In genomic region chr2:64643838-64644219, GRCh38 we compare ENCODE assay signal across 8 cellular contexts. TPM values are rescaled to one million over a fixed set of nuclear protein-coding genes. Genes with fewer than 3 reads are reported as not detected.
DNase-seq lines count a peak whose midpoint lies in the region; ATAC-seq and TF ChIP-seq lines count a peak whose summit lies in the region.

No MANE protein-coding gene starts in this region.

- 0 out of 2 replicates have a peak, but pooled peaks cover 3% of the 10 kb centered on the region for H3F3A ChIP-seq in GM23338 (replicated peaks; ENCODE audit: low read depth)

- peak overlapping the region; percentile 61 for H3K4me3 ChIP-seq in GM23338
- H3K4me3 ChIP-seq in SJSA1 = no peak overlapping the region
- H3K4me3 ChIP-seq in foreskin fibroblast (ENCODE audit: low read depth in 1 of 2, low read length in 2 of 2) = peak overlapping the region; percentile 43 to 65

- TF ChIP-seq CTCF in GM23338 (conservative IDR thresholded peaks at IDR 0.05; ENCODE audit: low read depth in 2 of 2) (no peak), foreskin fibroblast (IDR thresholded peaks at IDR 0.05; ENCODE audit: low read depth, low read length) (no peak)

- H3K4me2 ChIP-seq in GM23338 = peak overlapping the region; percentile 82

- H3K4me3 Mint-ChIP-seq in GM23338 = peak overlapping the region; percentile 82
- H3K4me3 Mint-ChIP-seq in stimulated activated effector memory CD8-positive, alpha-beta T cell treated with anti-CD3 and anti-CD28 coated beads, Interleukin-12 subunit alpha, Interleukin-12 subunit beta, amount 100 ng/mL, for 72 hours = peak overlapping the region; percentile 82

- H3K27me3 ChIP-seq in GM23338 (ENCODE audit: insufficient read depth) (peaks cover 14% of the 10 kb centered on the region; the same call in 1 of the 2 replicates), SJSA1 (replicated peaks) (no peaks in the 10 kb centered on the region)

- DNase-seq in GM23338 (ENCODE audit: low spot score) = no peak
- DNase-seq in SJSA1 (ENCODE audit: low read depth in 1 of 2, low spot score in 2 of 2) = no peak
- DNase-seq in foreskin fibroblast = no peak
- no peak for DNase-seq in stimulated activated effector memory CD8-positive, alpha-beta T cell treated with anti-CD3 and anti-CD28 coated beads, Interleukin-12 subunit alpha, Interleukin-12 subunit beta, amount 100 ng/mL, for 72 hours (ENCODE audit: low spot score in 2 of 2)
- DNase-seq in NCI-H2227 (lab: John Stamatoyannopoulos, UW; ENCODE audit: unreplicated experiment) = no peak
- no peak for DNase-seq in NCI-H2171 (lab: John Stamatoyannopoulos, UW)

- peaks cover 6% of the 10 kb centered on the region; the same call in 1 of the 2 replicates for H4K20me1 ChIP-seq in GM23338 (replicated peaks; ENCODE audit: insufficient read depth)

- no peaks in the 10 kb centered on the region for H3K9me2 ChIP-seq in GM23338 (ENCODE audit: insufficient read depth)

- peaks cover 67% of the 10 kb centered on the region for H3K4me1 Mint-ChIP-seq in GM23338
- peaks cover 34% of the 10 kb centered on the region for H3K4me1 Mint-ChIP-seq in stimulated activated effector memory CD8-positive, alpha-beta T cell treated with anti-CD3 and anti-CD28 coated beads, Interleukin-12 subunit alpha, Interleukin-12 subunit beta, amount 100 ng/mL, for 72 hours

- H3K27ac Mint-ChIP-seq in GM23338 = peak overlapping the region; percentile 99
- H3K27ac Mint-ChIP-seq in stimulated activated effector memory CD8-positive, alpha-beta T cell treated with anti-CD3 and anti-CD28 coated beads, Interleukin-12 subunit alpha, Interleukin-12 subunit beta, amount 100 ng/mL, for 72 hours = peak overlapping the region; percentile 88

- H3K27ac ChIP-seq in GM23338 (ENCODE audit: low read depth) (0 out of 2 replicates have a peak overlapping the region, but pooled peaks have one; percentile 30), SJSA1 (peak overlapping the region; percentile 85)

- H3K9me3 ChIP-seq in SJSA1 (replicated peaks) = no peaks in the 10 kb centered on the region

- peaks cover 16% of the 10 kb centered on the region for H3K27me3 Mint-ChIP-seq in GM23338 (ENCODE audit: insufficient read depth, low read depth, poor library complexity)

- no peak for ATAC-seq in GM23338
- peak; percentile 22 for ATAC-seq in stimulated activated effector memory CD8-positive, alpha-beta T cell treated with anti-CD3 and anti-CD28 coated beads, Interleukin-12 subunit alpha, Interleukin-12 subunit beta, amount 100 ng/mL, for 72 hours
- no peak for ATAC-seq in GM18909 (IDR thresholded peaks at IDR 0.05; ENCODE audit: poor library complexity, unreplicated experiment)
- no peak for ATAC-seq in GM19328 (IDR thresholded peaks at IDR 0.05; ENCODE audit: unreplicated experiment)

- H3K36me3 ChIP-seq in GM23338 (ENCODE audit: insufficient read depth) (no peaks in the 10 kb centered on the region), SJSA1 (no peaks in the 10 kb centered on the region; the same call in 1 of the 2 replicates)

- H3K4me1 ChIP-seq in GM23338 (ENCODE audit: insufficient read depth) (peaks cover 55% of the 10 kb centered on the region), SJSA1 (replicated peaks) (peaks cover 48% of the 10 kb centered on the region)

- no peak overlapping the region for H2AFZ ChIP-seq in GM23338

- no peaks in the 10 kb centered on the region; the same call in 2 of the 3 replicates for H3K9me3 Mint-ChIP-seq in GM23338
- H3K9me3 Mint-ChIP-seq in stimulated activated effector memory CD8-positive, alpha-beta T cell treated with anti-CD3 and anti-CD28 coated beads, Interleukin-12 subunit alpha, Interleukin-12 subunit beta, amount 100 ng/mL, for 72 hours = no peaks in the 10 kb centered on the region

- no peaks in the 10 kb centered on the region for H3K36me3 Mint-ChIP-seq in GM23338 (ENCODE audit: low read depth)
- no peaks in the 10 kb centered on the region for H3K36me3 Mint-ChIP-seq in stimulated activated effector memory CD8-positive, alpha-beta T cell treated with anti-CD3 and anti-CD28 coated beads, Interleukin-12 subunit alpha, Interleukin-12 subunit beta, amount 100 ng/mL, for 72 hours

- H3K79me2 ChIP-seq in GM23338 (replicated peaks; ENCODE audit: insufficient read depth) = peaks cover 53% of the 10 kb centered on the region

TF ChIP-seq in GM23338, 12 proteins besides CTCF, POLR2A, EP300 and RAD21 (continues in another document):
- TF ChIP-seq STAT1 (IDR thresholded peaks at IDR 0.05; ENCODE audit: unreplicated experiment) (no peak), EZH2phosphoT487 (IDR thresholded peaks at IDR 0.05; ENCODE audit: unreplicated experiment) (no peak), CREB1 (CRISPR knock-in tag; IDR thresholded peaks at IDR 0.05; ENCODE audit: low read depth) (no peak), NANOG (IDR thresholded peaks at IDR 0.05; ENCODE audit: borderline replicate concordance) (no peak), ZNF114 (CRISPR knock-in tag; IDR thresholded peaks at IDR 0.05) (no peak), ZNF331 (CRISPR knock-in tag; IDR thresholded peaks at IDR 0.05; ENCODE audit: low read depth) (no peak), ETS1 (IDR thresholded peaks at IDR 0.05) (no peak), ZNF462 (CRISPR knock-in tag; IDR thresholded peaks at IDR 0.05) (no peak), EZH2 (IDR thresholded peaks at IDR 0.05; ENCODE audit: low read depth, unreplicated experiment) (no peak), POLR2AphosphoS5 (IDR thresholded peaks at IDR 0.05; ENCODE audit: low read depth) (no peak), JUNB (IDR thresholded peaks at IDR 0.05; ENCODE audit: unreplicated experiment) (no peak)

RNA-seq across cellular contexts. Expression of gene SERTAD2, which starts 9.9 kb away (rescaled TPM):
- 6.2 and 6.6 TPM in 2 replicates for total RNA-seq in GM23338 (2014; rRNA removed; shearing (Covaris generic))
- polyA plus RNA-seq in GM23338 (2016; fragmentation: Nextera tagmentation; extraction: Ambion mirVana) = 6.4 and 6.7 TPM in 2 replicates
- 19.5 and 21.4 TPM in 2 replicates for total RNA-seq in SJSA1 (2014; rRNA removed; shearing (Covaris generic))
